ENCODE assay signal across 22 cellular contexts in genomic region chr12:132747896-132748295, GRCh38.
"Had no signal": no experiment of that assay in that cellular context is flagged by ENCODE, and none has a peak within 500 bp of the region (broad histone marks: within the 10 kb centered on the region; RNA-seq: fewer than 3 reads in every experiment).

No MANE protein-coding gene starts in this region.

- H2AFZ ChIP-seq: PC-9 had no signal

- H3K27ac ChIP-seq: HL-60, KMS-11, PC-9, Peyer's patch had no signal

- DNase-seq: Kasumi-1, MM.1S, NCI-H1092 treated with DMSO at 0.1 percent for 48 hours, NCI-H1436, NCI-H187, NCI-H2029, NCI-H2081 treated with DMSO at 0.1 percent for 48 hours, NCI-H2171, NCI-H226, NCI-H446, NCI-H510A, NCI-H524 treated with DMSO at 0.1 percent for 48 hours, NCI-H69, NCI-H774, PC-9, Peyer's patch, SHP77, SK-N-SH had no signal

- H3K4me3 ChIP-seq: K562, PC-9, Peyer's patch had no signal

- H3K27ac Mint-ChIP-seq: IgD-negative memory B cell had no signal

- H3K9ac ChIP-seq: KMS-11, SK-N-SH had no signal

- H3K4me2 ChIP-seq: KMS-11, PC-9, SK-N-SH had no signal

- H3K9me3 Mint-ChIP-seq: IgD-negative memory B cell had no signal

- H3K9me3 ChIP-seq: Peyer's patch, SK-N-SH had no signal

- H3K4me3 Mint-ChIP-seq: IgD-negative memory B cell had no signal

- H3K27me3 Mint-ChIP-seq: IgD-negative memory B cell had no signal

- ATAC-seq: K562 had no signal

- H3K27me3 ChIP-seq: Peyer's patch had no signal

- H3K4me1 ChIP-seq: Peyer's patch had no signal
